Comparison of ENCODE assay signal across 27 cellular contexts in the genomic region with DNA sequence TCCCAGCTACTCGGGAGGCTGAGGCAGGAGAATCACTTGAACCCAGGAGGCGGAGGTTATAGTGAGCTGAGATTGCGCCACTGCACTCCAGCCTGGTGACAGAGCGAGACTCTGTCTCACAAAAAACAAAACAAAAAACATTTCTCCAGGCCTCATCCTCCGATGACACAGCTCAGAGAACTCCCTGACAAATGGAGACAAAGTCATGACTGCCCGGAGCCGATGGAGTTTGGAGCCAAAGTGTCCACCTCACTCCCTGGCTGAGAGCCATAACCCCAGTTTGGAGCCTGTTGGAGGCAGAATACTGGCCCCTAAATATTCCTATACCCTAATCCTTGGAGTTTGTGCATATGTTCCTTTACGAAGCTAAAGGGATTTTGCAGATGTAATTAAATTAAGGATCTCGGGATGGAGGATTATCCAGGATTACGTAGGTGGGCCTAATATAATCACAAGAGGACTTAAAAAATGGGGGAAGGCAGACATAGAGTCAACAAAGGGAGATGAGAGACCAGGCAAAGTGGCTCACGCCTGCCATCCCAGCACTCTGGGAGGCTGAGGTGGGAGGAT. TPM values are rescaled to one million over a fixed set of nuclear protein-coding genes. Genes with fewer than 3 reads are reported as not detected.
DNase-seq lines count a peak whose midpoint lies in the region; ATAC-seq and TF ChIP-seq lines count a peak whose summit lies in the region.
"Had no signal": no experiment of that assay in that cellular context is flagged by ENCODE, and none has a peak within 500 bp of the region (broad histone marks: within the 10 kb centered on the region; RNA-seq: fewer than 3 reads in every experiment).

No MANE protein-coding gene starts in this region.

- no peak overlapping the region for H4K91ac ChIP-seq in trophoblast cell (ENCODE audit: low read depth, low read length)

- H2BK120ac ChIP-seq in trophoblast cell (ENCODE audit: insufficient read depth, low read length, poor library complexity) = no peak overlapping the region

- no peak overlapping the region for H3K14ac ChIP-seq in trophoblast cell (ENCODE audit: low read length)

- no peaks in the 10 kb centered on the region for H3K27me3 Mint-ChIP-seq in activated CD8-positive, alpha-beta memory T cell treated with anti-CD3 and anti-CD28 coated beads, Interleukin-2, amount 10 ng/mL, durations not matched to agents 7 days and 5 days
- H3K27me3 Mint-ChIP-seq: activated CD4-positive, alpha-beta T cell treated with anti-CD3 and anti-CD28 coated beads for 36 hours; activated naive CD8-positive, alpha-beta T cell treated with anti-CD3 and anti-CD28 coated beads for 36 hours had no signal

- no peak overlapping the region for H2BK5ac ChIP-seq in trophoblast cell (ENCODE audit: low read depth, low read length, poor library complexity)

- TF ChIP-seq CTCF in cardiac fibroblast (IDR thresholded peaks at IDR 0.05; ENCODE audit: low read depth, low read length) = no peak

- peaks cover 3% of the 10 kb centered on the region for H3K79me1 ChIP-seq in trophoblast cell (ENCODE audit: low read length)

- peak; percentile 19 for DNase-seq in GM03348 (ENCODE audit: low spot score)
- DNase-seq in NCI-H82 (lab: John Stamatoyannopoulos, UW) = peak; percentile 98
- DNase-seq in cardiac fibroblast (ENCODE audit: low read depth in 2 of 2) = peak; percentile 25 to 79
- peak; percentile 48 to 74 for DNase-seq in trophoblast cell
- DNase-seq in medulla oblongata (ENCODE audit: extremely low spot score) = no peak
- no peak for DNase-seq in activated CD8-positive, alpha-beta memory T cell treated with anti-CD3 and anti-CD28 coated beads, Interleukin-2, amount 10 ng/mL, durations not matched to agents 7 days and 5 days
- no peak for DNase-seq in SK-N-DZ (ENCODE audit: low spot score)
- DNase-seq: activated CD4-positive, alpha-beta T cell treated with anti-CD3 and anti-CD28 coated beads for 36 hours; activated naive CD8-positive, alpha-beta T cell treated with anti-CD3 and anti-CD28 coated beads for 36 hours; brain microvascular endothelial cell; Calu3; colonic mucosa; heart right ventricle; midbrain; NCI-H1092; NCI-H2029 treated with DMSO at 0.1 percent for 48 hours; NCI-H446; spleen; stimulated activated CD4-positive, alpha-beta T cell treated with anti-CD3 and anti-CD28 coated beads, Interleukin-4, amount 100 ng/mL, for 24 hours; stomach; upper lobe of right lung had no signal

- no peaks in the 10 kb centered on the region for H3K36me3 ChIP-seq in trophoblast cell (ENCODE audit: control insufficient read depth in 1 of 2, insufficient read depth in 2 of 2, low read length in 2 of 2)
- H3K36me3 ChIP-seq: brain microvascular endothelial cell, colonic mucosa, heart right ventricle, neural progenitor cell, spleen, stomach, upper lobe of right lung had no signal

- no peak overlapping the region for H3K18ac ChIP-seq in trophoblast cell (ENCODE audit: low read length)

- no peak overlapping the region for H2BK12ac ChIP-seq in trophoblast cell (ENCODE audit: low read length)

- no peak overlapping the region for H3K23ac ChIP-seq in trophoblast cell (ENCODE audit: low read length)

- no peak overlapping the region for H4K8ac ChIP-seq in trophoblast cell (ENCODE audit: low read depth, low read length)

- ATAC-seq in activated CD8-positive, alpha-beta memory T cell treated with anti-CD3 and anti-CD28 coated beads, Interleukin-2, amount 10 ng/mL, durations not matched to agents 7 days and 5 days = no peak
- no peak for ATAC-seq in GM19463 (IDR thresholded peaks at IDR 0.05; ENCODE audit: unreplicated experiment)
- ATAC-seq: activated CD4-positive, alpha-beta T cell treated with anti-CD3 and anti-CD28 coated beads for 36 hours; GM12878; heart right ventricle; upper lobe of right lung had no signal

- H3K4me1 ChIP-seq in trophoblast cell (ENCODE audit: control insufficient read depth in 1 of 2, insufficient read depth in 2 of 2, low read length in 2 of 2) = peaks cover 6% of the 10 kb centered on the region in 2 experiments
- H3K4me1 ChIP-seq: colonic mucosa, upper lobe of right lung had no signal

- H3K79me2 ChIP-seq in trophoblast cell (ENCODE audit: control insufficient read depth, insufficient read depth, low read length, poor library complexity) = no peaks in the 10 kb centered on the region

- WGBS in trophoblast cell (ENCODE audit: extremely low coverage, insufficient coverage, insufficient read length) = no CpG with 5 or more reads among the region's 11 CpGs

- no peaks in the 10 kb centered on the region for H3K9me3 ChIP-seq in trophoblast cell (ENCODE audit: insufficient read depth, low read depth, low read length)
- H3K9me3 ChIP-seq: colonic mucosa, heart right ventricle, psoas muscle, spleen, stomach, upper lobe of right lung had no signal

- CTCF ChIA-PET in activated CD8-positive, alpha-beta memory T cell treated with anti-CD3 and anti-CD28 coated beads, Interleukin-2, amount 10 ng/mL, durations not matched to agents 7 days and 5 days (lab: Charles Lee) = no interaction called here

- no peak overlapping the region for H3K27ac Mint-ChIP-seq in activated CD8-positive, alpha-beta memory T cell treated with anti-CD3 and anti-CD28 coated beads, Interleukin-2, amount 10 ng/mL, durations not matched to agents 7 days and 5 days
- H3K27ac Mint-ChIP-seq: activated CD4-positive, alpha-beta T cell treated with anti-CD3 and anti-CD28 coated beads for 36 hours; activated naive CD8-positive, alpha-beta T cell treated with anti-CD3 and anti-CD28 coated beads for 36 hours; activated T-helper 2 cell treated with anti-CD3 and anti-CD28 coated beads, Interferon-gamma antibody, Interleukin-2, Interleukin-4, amounts not matched to agents 10 μg/mL and 5 μg/mL and 100 μg/mL, durations not matched to agents 14 hours and 24 hours and 36 hours; neural progenitor cell had no signal

- no peak overlapping the region for H3K4me3 ChIP-seq in cardiac fibroblast (replicated peaks in 1 of 2; ENCODE audit: low read depth in 2 of 2, low read length in 2 of 2)
- H3K4me3 ChIP-seq in trophoblast cell (ENCODE audit: low read depth, low read length) = no peak overlapping the region
- H3K4me3 ChIP-seq: colonic mucosa, GM12878, heart right ventricle, neural progenitor cell, psoas muscle, spleen, stomach, upper lobe of right lung had no signal

- H3K4me2 ChIP-seq in trophoblast cell (ENCODE audit: low read length) = no peak overlapping the region
- H3K4me2 ChIP-seq: KMS-11, neural progenitor cell had no signal

- H3K27me3 ChIP-seq in trophoblast cell (ENCODE audit: insufficient read depth, low read length) = no peaks in the 10 kb centered on the region
- H3K27me3 ChIP-seq: brain microvascular endothelial cell, colonic mucosa, heart right ventricle, neural progenitor cell, spleen, stomach, upper lobe of right lung had no signal

- H3K27ac ChIP-seq in trophoblast cell (ENCODE audit: low read depth, low read length) = no peak overlapping the region
- H3K27ac ChIP-seq: brain microvascular endothelial cell, colonic mucosa, heart right ventricle, KMS-11, neural progenitor cell, psoas muscle, stomach, upper lobe of right lung had no signal

- no peak overlapping the region for H2AFZ ChIP-seq in trophoblast cell (ENCODE audit: insufficient read depth, low read length, poor library complexity)
- H2AFZ ChIP-seq: neural progenitor cell had no signal

- H3K4me1 Mint-ChIP-seq in activated CD8-positive, alpha-beta memory T cell treated with anti-CD3 and anti-CD28 coated beads, Interleukin-2, amount 10 ng/mL, durations not matched to agents 7 days and 5 days = peaks cover 7% of the 10 kb centered on the region

- H4K12ac ChIP-seq in trophoblast cell (ENCODE audit: low read depth, low read length) = no peak overlapping the region

- H2AK5ac ChIP-seq in trophoblast cell (ENCODE audit: low read length) = no peak overlapping the region

- no peak overlapping the region for H3K9ac ChIP-seq in trophoblast cell (ENCODE audit: low read length)
- H3K9ac ChIP-seq: KMS-11, neural progenitor cell had no signal

- no peaks in the 10 kb centered on the region for H3K9me3 Mint-ChIP-seq in activated CD8-positive, alpha-beta memory T cell treated with anti-CD3 and anti-CD28 coated beads, Interleukin-2, amount 10 ng/mL, durations not matched to agents 7 days and 5 days (ENCODE audit: low read depth)
- H3K9me3 Mint-ChIP-seq: activated naive CD8-positive, alpha-beta T cell treated with anti-CD3 and anti-CD28 coated beads for 36 hours; activated T-helper 2 cell treated with anti-CD3 and anti-CD28 coated beads, Interferon-gamma antibody, Interleukin-2, Interleukin-4, amounts not matched to agents 10 μg/mL and 5 μg/mL and 100 μg/mL, durations not matched to agents 14 hours and 24 hours and 36 hours; neural progenitor cell had no signal

- no peaks in the 10 kb centered on the region for H3K36me3 Mint-ChIP-seq in activated CD8-positive, alpha-beta memory T cell treated with anti-CD3 and anti-CD28 coated beads, Interleukin-2, amount 10 ng/mL, durations not matched to agents 7 days and 5 days
- H3K36me3 Mint-ChIP-seq: activated naive CD8-positive, alpha-beta T cell treated with anti-CD3 and anti-CD28 coated beads for 36 hours; neural progenitor cell had no signal

- H3K4ac ChIP-seq in trophoblast cell (ENCODE audit: low read depth, low read length) = no peak overlapping the region

- H3K4me3 Mint-ChIP-seq in activated CD8-positive, alpha-beta memory T cell treated with anti-CD3 and anti-CD28 coated beads, Interleukin-2, amount 10 ng/mL, durations not matched to agents 7 days and 5 days = no peak overlapping the region
- H3K4me3 Mint-ChIP-seq: activated CD4-positive, alpha-beta T cell treated with anti-CD3 and anti-CD28 coated beads for 36 hours; activated naive CD8-positive, alpha-beta T cell treated with anti-CD3 and anti-CD28 coated beads for 36 hours; neural progenitor cell had no signal

RNA-seq across cellular contexts. Expression of gene SSC4D, which starts 22.7 kb away (rescaled TPM):
- 7.1 and 7.7 TPM in 2 replicates for polyA plus RNA-seq in trophoblast cell (2013)
- under 1 TPM; 0.23 to 0.64 TPM for total RNA-seq in activated CD8-positive, alpha-beta memory T cell treated with anti-CD3 and anti-CD28 coated beads, Interleukin-2, amount 10 ng/mL, durations not matched to agents 7 days and 5 days
- 1.5 and 1.7 TPM in 2 replicates for polyA plus RNA-seq in SK-N-DZ (2014; cell fraction: cytosol; rRNA removed)
- 2.6 and 4.0 TPM in 2 replicates for polyA plus RNA-seq in SK-N-DZ (2014; cell fraction: nucleus; rRNA removed)
- total RNA-seq: Calu3 had no signal

RNA-seq across cellular contexts. Expression of gene YWHAG, which starts 28.0 kb away (rescaled TPM):
- 95.3 and 99.5 TPM in 2 replicates for polyA plus RNA-seq in trophoblast cell (2013)
- total RNA-seq in activated CD8-positive, alpha-beta memory T cell treated with anti-CD3 and anti-CD28 coated beads, Interleukin-2, amount 10 ng/mL, durations not matched to agents 7 days and 5 days = 100 to 1,000 TPM in 1 of 2 experiments, 10 to 100 TPM in 1; 80.8 to 115 TPM
- 101 and 114 TPM in 2 replicates for polyA plus RNA-seq in SK-N-DZ (2014; cell fraction: cytosol; rRNA removed)
- 49.4 and 50.9 TPM in 2 replicates for polyA plus RNA-seq in SK-N-DZ (2014; cell fraction: nucleus; rRNA removed)

RNA-seq across cellular contexts. Expression of gene ZP3, which starts 38.0 kb away (rescaled TPM):
- polyA plus RNA-seq in trophoblast cell (2013) = 3.3 and 4.2 TPM in 2 replicates
- under 1 TPM; 0.64 to 0.94 TPM for total RNA-seq in activated CD8-positive, alpha-beta memory T cell treated with anti-CD3 and anti-CD28 coated beads, Interleukin-2, amount 10 ng/mL, durations not matched to agents 7 days and 5 days
- polyA plus RNA-seq in SK-N-DZ (2014; cell fraction: cytosol; rRNA removed) = 2.5 and 5.3 TPM in 2 replicates
- not detected in 2 replicates for polyA plus RNA-seq in SK-N-DZ (2014; cell fraction: nucleus; rRNA removed)

Comparison
In these comparisons a context has a peak if more than half of its experiments do, and no peak if none do; other contexts are left out.
1. DNase-seq: peak in GM03348 (single experiment), NCI-H82 (single experiment), cardiac fibroblast (2 of 2) and trophoblast cell (2 of 2); none in medulla oblongata (single experiment), activated CD8-positive, alpha-beta memory T cell treated with anti-CD3 and anti-CD28 coated beads, Interleukin-2, amount 10 ng/mL, durations not matched to agents 7 days and 5 days (single experiment) and SK-N-DZ (single experiment).